8 cellular contexts compared by ENCODE assay signal in genomic region chr1:155085504-155086181, GRCh38. TPM values are rescaled to one million over a fixed set of nuclear protein-coding genes. Genes with fewer than 3 reads are reported as not detected.
DNase-seq lines count a peak whose midpoint lies in the region; ATAC-seq and TF ChIP-seq lines count a peak whose summit lies in the region.

No MANE protein-coding gene starts in this region.

- CTCF ChIA-PET in naive thymus-derived CD4-positive, alpha-beta T cell (lab: Charles Lee), result interaction anchor here (0.5 to 4.7 kb wide), 35 partner anchors 9 to 648 kb away, joined by 3 to 131 read pairs (median 4); partner anchors contain the start of genes ADAM15, EFNA4, FLAD1 and KRTCAP2

- H3K36me3 Mint-ChIP-seq in endothelial cell (ENCODE audit: low read depth, unreplicated experiment), result peaks cover 14% of the 10 kb centered on the region
- H3K36me3 Mint-ChIP-seq in naive thymus-derived CD4-positive, alpha-beta T cell, result peaks cover 0 to 4% (median 0%) of the 10 kb centered on the region in 5 donors

- H3K9ac ChIP-seq in ES-I3 (ENCODE audit: low read depth, low read length), result peak overlapping the region; percentile 95; the same call in 1 of the 2 replicates

- H3K9me3 ChIP-seq in ES-I3 (ENCODE audit: control insufficient read depth, insufficient read depth, low read length), result no peaks in the 10 kb centered on the region
- H3K9me3 ChIP-seq in naive thymus-derived CD4-positive, alpha-beta T cell (ENCODE audit: control insufficient read depth in 2 of 3, low read length in 3 of 3), result no peaks in the 10 kb centered on the region

- POLR2A ChIA-PET in naive thymus-derived CD4-positive, alpha-beta T cell (lab: Charles Lee), result interaction anchor here (0.8 to 4.4 kb wide), 11 partner anchors 13 to 149 kb away, joined by 3 to 51 read pairs (median 3); partner anchors contain the start of genes EFNA4, KRTCAP2, PBXIP1 and PMVK

- peak; percentile 35 for ATAC-seq in naive thymus-derived CD4-positive, alpha-beta T cell
- ATAC-seq in stimulated activated naive CD8-positive, alpha-beta T cell treated with anti-CD3 and anti-CD28 coated beads, Interleukin-15, Interleukin-2, amounts not matched to agents 100 U/mL and 50 U/mL, for 24 hours, result peak; percentile 45
- ATAC-seq in HG02981 (IDR thresholded peaks at IDR 0.05; ENCODE audit: unreplicated experiment), result no peak

- H3K27ac ChIP-seq in naive thymus-derived CD4-positive, alpha-beta T cell (ENCODE audit: low read depth, low read length), result peak overlapping the region; percentile 63

- H3K4me1 ChIP-seq in ES-I3 (ENCODE audit: insufficient read depth, low read length), result peaks cover 3% of the 10 kb centered on the region; the same call in 1 of the 2 replicates
- H3K4me1 ChIP-seq in naive thymus-derived CD4-positive, alpha-beta T cell (ENCODE audit: control insufficient read depth in 2 of 2, insufficient read depth in 2 of 2, low read length in 2 of 2), result peaks cover 44 to 45% of the 10 kb centered on the region in 2 donors

- TF ChIP-seq CTCF in endothelial cell (IDR thresholded peaks at IDR 0.05; ENCODE audit: unreplicated experiment), result no peak

- peak overlapping the region; percentile 97 for H3K4me3 ChIP-seq in naive thymus-derived CD4-positive, alpha-beta T cell (ENCODE audit: low read length)

- no peaks in the 10 kb centered on the region for H3K9me3 Mint-ChIP-seq in endothelial cell (ENCODE audit: unreplicated experiment)
- peaks cover 0 to 2% (median 0%) of the 10 kb centered on the region in 11 donors for H3K9me3 Mint-ChIP-seq in naive thymus-derived CD4-positive, alpha-beta T cell

- peaks cover 28 to 31% of the 10 kb centered on the region in 2 donors for H3K27me3 ChIP-seq in naive thymus-derived CD4-positive, alpha-beta T cell (ENCODE audit: control insufficient read depth in 2 of 2, insufficient read depth in 2 of 2, low read length in 2 of 2)

- H3K27me3 Mint-ChIP-seq in endothelial cell (ENCODE audit: unreplicated experiment), result peaks cover 30% of the 10 kb centered on the region
- peaks cover 17 to 35% (median 23%) of the 10 kb centered on the region in 5 donors for H3K27me3 Mint-ChIP-seq in naive thymus-derived CD4-positive, alpha-beta T cell

- H3K4me3 Mint-ChIP-seq in endothelial cell (ENCODE audit: unreplicated experiment), result peak overlapping the region; percentile 92
- peak overlapping the region; percentile 88 to 100 (median 94) for H3K4me3 Mint-ChIP-seq in naive thymus-derived CD4-positive, alpha-beta T cell

- intact Hi-C loops in naive thymus-derived CD4-positive, alpha-beta T cell (cut with micrococcal nuclease), result loop anchor here (1.0 to 10.0 kb wide), 12 partner anchors 14 to 967 kb away; partner anchors contain the start of genes KRTCAP2 (in 2 of the 2), TRIM46 (in 2 of the 2), ADAM15 (in 1 of the 2) and LAMTOR2 (in 1 of the 2)

- peaks cover 25% of the 10 kb centered on the region for H3K4me1 Mint-ChIP-seq in endothelial cell (ENCODE audit: unreplicated experiment)
- peaks cover 24 to 42% (median 39%) of the 10 kb centered on the region in 7 donors for H3K4me1 Mint-ChIP-seq in naive thymus-derived CD4-positive, alpha-beta T cell

- H3K27ac Mint-ChIP-seq in endothelial cell (ENCODE audit: unreplicated experiment), result no peak overlapping the region
- peak overlapping the region; percentile 88 to 98 (median 93) for H3K27ac Mint-ChIP-seq in naive thymus-derived CD4-positive, alpha-beta T cell

- DNase-seq in NCI-H226, result peak; percentile 68
- peak in 2 of 3 experiments; percentile 44 to 53 for DNase-seq in activated CD8-positive, alpha-beta memory T cell treated with anti-CD3 and anti-CD28 coated beads for 48 hours (ENCODE audit: low read depth in 2 of 3, low spot score in 2 of 3)
- no peak for DNase-seq in endothelial cell (ENCODE audit: low spot score)
- peak in 7 of 9 donors; percentile 31 to 79 (median 51) for DNase-seq in naive thymus-derived CD4-positive, alpha-beta T cell
- peak; percentile 82 for DNase-seq in stimulated activated naive CD8-positive, alpha-beta T cell treated with anti-CD3 and anti-CD28 coated beads, Interleukin-15, Interleukin-2, amounts not matched to agents 100 U/mL and 50 U/mL, for 24 hours
- DNase-seq in NCI-H1105 (lab: John Stamatoyannopoulos, UW), result no peak

- H3K36me3 ChIP-seq in ES-I3 (ENCODE audit: insufficient read depth, low read length), result no peaks in the 10 kb centered on the region
- no peaks in the 10 kb centered on the region for H3K36me3 ChIP-seq in naive thymus-derived CD4-positive, alpha-beta T cell (ENCODE audit: control insufficient read depth in 2 of 3, insufficient read depth in 3 of 3, low read length in 3 of 3)

RNA-seq across cellular contexts. Expression of gene EFNA3, which starts 7.0 kb away (rescaled TPM):
- total RNA-seq in endothelial cell (ENCODE audit: unreplicated experiment), result 9.6 TPM
- total RNA-seq in naive thymus-derived CD4-positive, alpha-beta T cell, result 1 to 10 TPM in 4 of 5 experiments, under 1 TPM in 1; 0.42 to 4.0 (median 2.7) TPM
- under 1 TPM; 0.51 to 0.72 TPM for polyA plus RNA-seq in naive thymus-derived CD4-positive, alpha-beta T cell

RNA-seq across cellular contexts. Expression of gene EFNA4, which starts 22.1 kb away (rescaled TPM):
- total RNA-seq in endothelial cell (ENCODE audit: unreplicated experiment), result 25.2 TPM
- total RNA-seq in naive thymus-derived CD4-positive, alpha-beta T cell, result 1 to 10 TPM; 3.9 to 9.4 (median 7.7) TPM
- 1 to 10 TPM; 2.1 to 3.9 TPM for polyA plus RNA-seq in naive thymus-derived CD4-positive, alpha-beta T cell

RNA-seq across cellular contexts. Expression of gene ADAM15, which starts 34.5 kb away (rescaled TPM):
- total RNA-seq in endothelial cell (ENCODE audit: unreplicated experiment), result 382 TPM
- 10 to 100 TPM; 16.9 to 53.7 (median 28.8) TPM for total RNA-seq in naive thymus-derived CD4-positive, alpha-beta T cell
- polyA plus RNA-seq in naive thymus-derived CD4-positive, alpha-beta T cell, result 1 to 10 TPM; 5.8 to 8.5 TPM

RNA-seq across cellular contexts. Expression of gene EFNA1, which starts 42.0 kb away (rescaled TPM):
- 413 TPM for total RNA-seq in endothelial cell (ENCODE audit: unreplicated experiment)
- total RNA-seq in naive thymus-derived CD4-positive, alpha-beta T cell, result 1 to 10 TPM in 4 of 5 experiments, not detected in 1; 4.0 to 7.3 (median 5.6) TPM
- polyA plus RNA-seq in naive thymus-derived CD4-positive, alpha-beta T cell, result 10 to 100 TPM; 11.1 to 16.8 TPM

RNA-seq across cellular contexts. Expression of gene SLC50A1, which starts 50.0 kb away (rescaled TPM):
- 43.9 TPM for total RNA-seq in endothelial cell (ENCODE audit: unreplicated experiment)
- total RNA-seq in naive thymus-derived CD4-positive, alpha-beta T cell, result 10 to 100 TPM; 21.1 to 35.6 (median 24.3) TPM
- polyA plus RNA-seq in naive thymus-derived CD4-positive, alpha-beta T cell, result 10 to 100 TPM; 51.0 to 64.8 TPM

Comparison
In these comparisons a context has a peak if more than half of its experiments do, and no peak if none do; other contexts are left out.
1. DNase-seq: peak in NCI-H226 (single experiment), activated CD8-positive, alpha-beta memory T cell treated with anti-CD3 and anti-CD28 coated beads for 48 hours (2 of 3), naive thymus-derived CD4-positive, alpha-beta T cell (7 of 9) and stimulated activated naive CD8-positive, alpha-beta T cell treated with anti-CD3 and anti-CD28 coated beads, Interleukin-15, Interleukin-2, amounts not matched to agents 100 U/mL and 50 U/mL, for 24 hours (single experiment); none in endothelial cell (single experiment) and NCI-H1105 (single experiment).